8 cellular contexts compared by ENCODE assay signal in the genomic region with DNA sequence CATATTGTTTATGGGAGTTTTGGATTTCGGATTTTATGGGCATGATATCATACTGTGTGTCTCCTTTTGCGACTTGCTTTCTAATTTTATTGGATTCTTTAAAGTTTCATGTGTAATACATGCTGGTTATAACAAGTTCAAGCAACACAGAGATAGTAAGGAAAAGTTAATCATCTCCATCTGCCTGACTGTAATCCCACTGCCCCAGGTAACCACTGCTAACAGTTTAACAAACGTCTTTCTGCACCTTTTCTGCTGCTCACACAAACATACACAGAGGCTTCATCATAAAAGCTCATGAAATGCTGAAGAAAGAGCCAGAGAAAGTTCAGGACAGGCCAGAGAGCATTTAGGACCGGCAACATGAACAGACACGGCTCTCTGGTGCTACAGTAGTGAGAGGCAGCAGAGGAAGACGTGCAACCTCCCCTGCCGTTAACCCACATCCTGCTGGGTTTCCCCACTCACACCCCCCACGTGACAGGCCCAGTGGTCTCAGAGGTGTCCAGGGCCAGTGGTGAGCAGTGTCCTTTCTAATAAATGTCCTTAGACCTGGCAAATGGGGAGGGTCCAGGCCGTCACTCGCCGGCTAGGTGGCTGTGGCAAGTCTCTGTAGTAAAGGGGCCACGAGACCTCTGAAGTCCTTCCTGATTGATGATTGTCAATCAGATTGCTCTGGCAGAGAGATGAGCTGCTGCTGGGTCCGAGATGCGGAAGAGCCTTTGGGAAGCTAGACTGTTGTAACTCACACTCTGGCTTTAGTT. TPM values are rescaled to one million over a fixed set of nuclear protein-coding genes. Genes with fewer than 3 reads are reported as not detected.
A peak's percentile ranks its signal among the peaks of the same experiment; 100 is the strongest.
DNase-seq lines count a peak whose midpoint lies in the region; ATAC-seq lines count a peak whose summit lies in the region.

No MANE protein-coding gene starts in this region.

- intact Hi-C loops in sciatic nerve (cut with DNase I), result no loop called here

- peak; percentile 75 for ATAC-seq in GM18508 (IDR thresholded peaks at IDR 0.05; ENCODE audit: insufficient read depth, unreplicated experiment)
- peak; percentile 87 for ATAC-seq in HG02798 (IDR thresholded peaks at IDR 0.05; ENCODE audit: poor library complexity, unreplicated experiment)
- peak; percentile 55 for ATAC-seq in sciatic nerve

- DNase-seq in OCI-M1 (lab: John Stamatoyannopoulos, UW) (peak; percentile 53), sciatic nerve (ENCODE audit: low spot score) (no peak), NCI-H1436 (lab: John Stamatoyannopoulos, UW) (no peak), NCI-H1105 treated with DMSO at 0.1 percent for 48 hours (lab: John Stamatoyannopoulos, UW) (no peak), occipital lobe (lab: John Stamatoyannopoulos, UW) (no peak)
- DNase-seq in activated gamma-delta T cell treated with anti-CD3 and anti-CD28 coated beads, Interleukin-2, amount 50 U/mL, for 16 hours (ENCODE audit: low read depth), result peak; percentile 34

RNA-seq across cellular contexts. Expression of a gene that starts 43.0 kb away (rescaled TPM):
- total RNA-seq in sciatic nerve (14.3 TPM), occipital lobe (57.9 TPM)

Comparison
In these comparisons a context has a peak if more than half of its experiments do, and no peak if none do; other contexts are left out.
1. DNase-seq: peak in OCI-M1 (single experiment) and activated gamma-delta T cell treated with anti-CD3 and anti-CD28 coated beads, Interleukin-2, amount 50 U/mL, for 16 hours (single experiment); none in sciatic nerve (single experiment), NCI-H1436 (single experiment), NCI-H1105 treated with DMSO at 0.1 percent for 48 hours (single experiment) and occipital lobe (single experiment).
2. Peak in every context shown above with its lines, with median percentiles within 50 percentile points of each other: ATAC-seq.